1 cellular context compared by ENCODE assay signal in genomic region chr12:47803196-47803875, GRCh38.
TF ChIP-seq lines count a peak whose summit lies in the region.

No MANE protein-coding gene starts in this region.

TF ChIP-seq in GM23338, 12 proteins besides CTCF, POLR2A, EP300 and RAD21 (continued from another document):
- TF ChIP-seq ZNF462 (CRISPR knock-in tag; IDR thresholded peaks at IDR 0.05), result no peak
- TF ChIP-seq POLR2AphosphoS5 (IDR thresholded peaks at IDR 0.05; ENCODE audit: low read depth), result no peak
- no peak for TF ChIP-seq STAT1 (IDR thresholded peaks at IDR 0.05; ENCODE audit: unreplicated experiment)
- no peak for TF ChIP-seq NANOG (IDR thresholded peaks at IDR 0.05; ENCODE audit: borderline replicate concordance)
- TF ChIP-seq CREB1 (CRISPR knock-in tag; IDR thresholded peaks at IDR 0.05; ENCODE audit: low read depth), result no peak
- TF ChIP-seq ETS1 (IDR thresholded peaks at IDR 0.05), result no peak
